ENCODE assay signal across 1 cellular context in genomic region chr11:64085915-64086262, GRCh38.
TF ChIP-seq lines count a peak whose summit lies in the region.

No MANE protein-coding gene starts in this region.

TF ChIP-seq in GM23338, 12 proteins besides CTCF, POLR2A, EP300 and RAD21 (continued from another document):
- TF ChIP-seq, protein P1, sequence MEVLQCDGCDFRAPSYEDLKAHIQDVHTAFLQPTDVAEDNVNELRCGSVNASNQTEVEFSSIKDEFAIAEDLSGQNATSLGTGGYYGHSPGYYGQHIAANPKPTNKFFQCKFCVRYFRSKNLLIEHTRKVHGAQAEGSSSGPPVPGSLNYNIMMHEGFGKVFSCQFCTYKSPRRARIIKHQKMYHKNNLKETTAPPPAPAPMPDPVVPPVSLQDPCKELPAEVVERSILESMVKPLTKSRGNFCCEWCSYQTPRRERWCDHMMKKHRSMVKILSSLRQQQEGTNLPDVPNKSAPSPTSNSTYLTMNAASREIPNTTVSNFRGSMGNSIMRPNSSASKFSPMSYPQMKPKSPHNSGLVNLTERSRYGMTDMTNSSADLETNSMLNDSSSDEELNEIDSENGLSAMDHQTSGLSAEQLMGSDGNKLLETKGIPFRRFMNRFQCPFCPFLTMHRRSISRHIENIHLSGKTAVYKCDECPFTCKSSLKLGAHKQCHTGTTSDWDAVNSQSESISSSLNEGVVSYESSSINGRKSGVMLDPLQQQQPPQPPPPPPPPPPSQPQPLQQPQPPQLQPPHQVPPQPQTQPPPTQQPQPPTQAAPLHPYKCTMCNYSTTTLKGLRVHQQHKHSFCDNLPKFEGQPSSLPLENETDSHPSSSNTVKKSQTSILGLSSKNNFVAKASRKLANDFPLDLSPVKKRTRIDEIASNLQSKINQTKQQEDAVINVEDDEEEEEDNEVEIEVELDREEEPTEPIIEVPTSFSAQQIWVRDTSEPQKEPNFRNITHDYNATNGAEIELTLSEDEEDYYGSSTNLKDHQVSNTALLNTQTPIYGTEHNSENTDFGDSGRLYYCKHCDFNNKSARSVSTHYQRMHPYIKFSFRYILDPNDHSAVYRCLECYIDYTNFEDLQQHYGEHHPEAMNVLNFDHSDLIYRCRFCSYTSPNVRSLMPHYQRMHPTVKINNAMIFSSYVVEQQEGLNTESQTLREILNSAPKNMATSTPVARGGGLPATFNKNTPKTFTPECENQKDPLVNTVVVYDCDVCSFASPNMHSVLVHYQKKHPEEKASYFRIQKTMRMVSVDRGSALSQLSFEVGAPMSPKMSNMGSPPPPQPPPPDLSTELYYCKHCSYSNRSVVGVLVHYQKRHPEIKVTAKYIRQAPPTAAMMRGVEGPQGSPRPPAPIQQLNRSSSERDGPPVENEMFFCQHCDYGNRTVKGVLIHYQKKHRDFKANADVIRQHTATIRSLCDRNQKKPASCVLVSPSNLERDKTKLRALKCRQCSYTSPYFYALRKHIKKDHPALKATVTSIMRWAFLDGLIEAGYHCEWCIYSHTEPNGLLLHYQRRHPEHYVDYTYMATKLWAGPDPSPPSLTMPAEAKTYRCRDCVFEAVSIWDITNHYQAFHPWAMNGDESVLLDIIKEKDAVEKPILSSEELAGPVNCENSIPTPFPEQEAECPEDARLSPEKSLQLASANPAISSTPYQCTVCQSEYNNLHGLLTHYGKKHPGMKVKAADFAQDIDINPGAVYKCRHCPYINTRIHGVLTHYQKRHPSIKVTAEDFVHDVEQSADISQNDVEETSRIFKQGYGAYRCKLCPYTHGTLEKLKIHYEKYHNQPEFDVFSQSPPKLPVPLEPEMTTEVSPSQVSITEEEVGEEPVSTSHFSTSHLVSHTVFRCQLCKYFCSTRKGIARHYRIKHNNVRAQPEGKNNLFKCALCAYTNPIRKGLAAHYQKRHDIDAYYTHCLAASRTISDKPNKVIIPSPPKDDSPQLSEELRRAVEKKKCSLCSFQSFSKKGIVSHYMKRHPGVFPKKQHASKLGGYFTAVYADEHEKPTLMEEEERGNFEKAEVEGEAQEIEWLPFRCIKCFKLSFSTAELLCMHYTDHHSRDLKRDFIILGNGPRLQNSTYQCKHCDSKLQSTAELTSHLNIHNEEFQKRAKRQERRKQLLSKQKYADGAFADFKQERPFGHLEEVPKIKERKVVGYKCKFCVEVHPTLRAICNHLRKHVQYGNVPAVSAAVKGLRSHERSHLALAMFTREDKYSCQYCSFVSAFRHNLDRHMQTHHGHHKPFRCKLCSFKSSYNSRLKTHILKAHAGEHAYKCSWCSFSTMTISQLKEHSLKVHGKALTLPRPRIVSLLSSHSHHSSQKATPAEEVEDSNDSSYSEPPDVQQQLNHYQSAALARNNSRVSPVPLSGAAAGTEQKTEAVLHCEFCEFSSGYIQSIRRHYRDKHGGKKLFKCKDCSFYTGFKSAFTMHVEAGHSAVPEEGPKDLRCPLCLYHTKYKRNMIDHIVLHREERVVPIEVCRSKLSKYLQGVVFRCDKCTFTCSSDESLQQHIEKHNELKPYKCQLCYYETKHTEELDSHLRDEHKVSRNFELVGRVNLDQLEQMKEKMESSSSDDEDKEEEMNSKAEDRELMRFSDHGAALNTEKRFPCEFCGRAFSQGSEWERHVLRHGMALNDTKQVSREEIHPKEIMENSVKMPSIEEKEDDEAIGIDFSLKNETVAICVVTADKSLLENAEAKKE (CRISPR knock-in tag; IDR thresholded peaks at IDR 0.05) = no peak
- TF ChIP-seq EZH2phosphoT487 (IDR thresholded peaks at IDR 0.05; ENCODE audit: unreplicated experiment) (no peak), STAT1 (IDR thresholded peaks at IDR 0.05; ENCODE audit: unreplicated experiment) (no peak), NANOG (IDR thresholded peaks at IDR 0.05; ENCODE audit: borderline replicate concordance) (no peak)
